1 cellular context compared by ENCODE assay signal in genomic region chr1:26989403-26990109, GRCh38.
TF ChIP-seq lines count a peak whose summit lies in the region.

No MANE protein-coding gene starts in this region.

TF ChIP-seq in HepG2, 621 proteins besides CTCF, POLR2A, EP300 and RAD21:
- TF ChIP-seq, protein P1, sequence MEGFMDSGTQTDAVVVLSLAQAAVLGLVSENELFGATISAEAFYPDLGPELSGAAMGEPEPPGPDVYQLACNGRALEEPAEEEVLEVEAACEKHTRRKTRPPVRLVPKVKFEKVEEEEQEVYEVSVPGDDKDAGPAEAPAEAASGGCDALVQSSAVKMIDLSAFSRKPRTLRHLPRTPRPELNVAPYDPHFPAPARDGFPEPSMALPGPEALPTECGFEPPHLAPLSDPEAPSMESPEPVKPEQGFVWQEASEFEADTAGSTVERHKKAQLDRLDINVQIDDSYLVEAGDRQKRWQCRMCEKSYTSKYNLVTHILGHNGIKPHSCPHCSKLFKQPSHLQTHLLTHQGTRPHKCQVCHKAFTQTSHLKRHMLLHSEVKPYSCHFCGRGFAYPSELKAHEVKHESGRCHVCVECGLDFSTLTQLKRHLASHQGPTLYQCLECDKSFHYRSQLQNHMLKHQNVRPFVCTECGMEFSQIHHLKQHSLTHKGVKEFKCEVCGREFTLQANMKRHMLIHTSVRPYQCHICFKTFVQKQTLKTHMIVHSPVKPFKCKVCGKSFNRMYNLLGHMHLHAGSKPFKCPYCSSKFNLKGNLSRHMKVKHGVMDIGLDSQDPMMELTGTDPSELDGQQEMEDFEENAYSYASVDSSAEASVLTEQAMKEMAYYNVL (CRISPR knock-in tag; IDR thresholded peaks at IDR 0.05; ENCODE audit: borderline replicate concordance) = peak; percentile 63; the same call in 1 of the 2 replicates
- TF ChIP-seq, protein P2, sequence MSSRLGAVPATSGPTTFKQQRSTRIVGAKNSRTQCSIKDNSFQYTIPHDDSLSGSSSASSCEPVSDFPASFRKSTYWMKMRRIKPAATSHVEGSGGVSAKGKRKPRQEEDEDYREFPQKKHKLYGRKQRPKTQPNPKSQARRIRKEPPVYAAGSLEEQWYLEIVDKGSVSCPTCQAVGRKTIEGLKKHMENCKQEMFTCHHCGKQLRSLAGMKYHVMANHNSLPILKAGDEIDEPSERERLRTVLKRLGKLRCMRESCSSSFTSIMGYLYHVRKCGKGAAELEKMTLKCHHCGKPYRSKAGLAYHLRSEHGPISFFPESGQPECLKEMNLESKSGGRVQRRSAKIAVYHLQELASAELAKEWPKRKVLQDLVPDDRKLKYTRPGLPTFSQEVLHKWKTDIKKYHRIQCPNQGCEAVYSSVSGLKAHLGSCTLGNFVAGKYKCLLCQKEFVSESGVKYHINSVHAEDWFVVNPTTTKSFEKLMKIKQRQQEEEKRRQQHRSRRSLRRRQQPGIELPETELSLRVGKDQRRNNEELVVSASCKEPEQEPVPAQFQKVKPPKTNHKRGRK (CRISPR knock-in tag; IDR thresholded peaks at IDR 0.05) = peak; percentile 86; the same call in 1 of the 2 replicates
